ENCODE assay signal across 10 cellular contexts in genomic region chr4:126583509-126583908, GRCh38.
A peak's percentile ranks its signal among the peaks of the same experiment; 100 is the strongest.
DNase-seq lines count a peak whose midpoint lies in the region; ATAC-seq and TF ChIP-seq lines count a peak whose summit lies in the region.
"Had no signal": no experiment of that assay in that cellular context is flagged by ENCODE, and none has a peak within 500 bp of the region (broad histone marks: within the 10 kb centered on the region; RNA-seq: fewer than 3 reads in every experiment).

No MANE protein-coding gene starts in this region.

- in situ Hi-C loops in brain microvascular endothelial cell (cut with HindIII; ENCODE audit: low pct_ligation_motif_present, low sequenced_read_pairs) = no loop called here

- no peak for ATAC-seq in HG02610 (IDR thresholded peaks at IDR 0.05; ENCODE audit: unreplicated experiment)

- H3K9me3 Mint-ChIP-seq in neural crest cell = peaks cover 11% of the 10 kb centered on the region

- no peak overlapping the region for H3K27ac Mint-ChIP-seq in neural crest cell (ENCODE audit: unreplicated experiment)

- H3K4me3 ChIP-seq in brain microvascular endothelial cell (ENCODE audit: low read depth, low read length) (no peak overlapping the region), dorsolateral prefrontal cortex (no peak overlapping the region)
- H3K4me3 ChIP-seq: MG63 had no signal

- no peak overlapping the region for H3K4me3 Mint-ChIP-seq in neural crest cell

- no peaks in the 10 kb centered on the region for H3K27me3 Mint-ChIP-seq in neural crest cell (ENCODE audit: low read depth)

- peak; percentile 16 for DNase-seq in DMS 273 (lab: John Stamatoyannopoulos, UW; ENCODE audit: unreplicated experiment)
- DNase-seq in DMS 273 treated with DMSO at 0.1 percent for 48 hours (lab: John Stamatoyannopoulos, UW) = no peak
- peak; percentile 7 for DNase-seq in M059J (ENCODE audit: low read depth)
- DNase-seq in brain microvascular endothelial cell = no peak
- no peak for DNase-seq in neural crest cell (ENCODE audit: low read depth, low spot score)
- no peak for DNase-seq in dorsolateral prefrontal cortex
- no peak for DNase-seq in 8988T
- DNase-seq: activated gamma-delta T cell treated with Interleukin-2 at 50 U/mL for 16 hours, MG63 had no signal

- H3K4me1 Mint-ChIP-seq in neural crest cell = no peaks in the 10 kb centered on the region

- H3K36me3 Mint-ChIP-seq in neural crest cell (ENCODE audit: low read depth) = peaks cover 12% of the 10 kb centered on the region

- H3K27me3 ChIP-seq in brain microvascular endothelial cell (replicated peaks) = no peaks in the 10 kb centered on the region
- peaks cover 0 to 4% (median 0%) of the 10 kb centered on the region in 45 donors for H3K27me3 ChIP-seq in dorsolateral prefrontal cortex
- H3K27me3 ChIP-seq: MG63 had no signal

- intact Hi-C loops in dorsolateral prefrontal cortex (cut with DNase I) = no loop called here

- peak; percentile 45 for TF ChIP-seq CTCF in brain microvascular endothelial cell (IDR thresholded peaks at IDR 0.05; ENCODE audit: low read depth, low read length, missing control alignments)
- TF ChIP-seq CTCF in neural crest cell (conservative IDR thresholded peaks at IDR 0.05) = peak; percentile 36
- TF ChIP-seq CTCF in dorsolateral prefrontal cortex (IDR thresholded peaks at IDR 0.05 in 54 of 56, conservative IDR thresholded peaks at IDR 0.05 in 2 of 56; ENCODE audit: low read depth in 1 of 56, partially characterized antibody in 56 of 56) = peak in 8 of 56 donors; percentile 10 to 45 (median 17)

- no peaks in the 10 kb centered on the region for H3K36me3 ChIP-seq in brain microvascular endothelial cell (replicated peaks)
- H3K36me3 ChIP-seq: MG63 had no signal

- H3K27ac ChIP-seq in brain microvascular endothelial cell = no peak overlapping the region
- H3K27ac ChIP-seq in dorsolateral prefrontal cortex = no peak overlapping the region

Comparison
In these comparisons a context has a peak if more than half of its experiments do, and no peak if none do; other contexts are left out.
1. DNase-seq: peak in DMS 273 (single experiment) and M059J (single experiment); none in DMS 273 treated with DMSO at 0.1 percent for 48 hours (single experiment), brain microvascular endothelial cell (single experiment), neural crest cell (single experiment), dorsolateral prefrontal cortex (0 of 10) and 8988T (single experiment).